In genomic region chr5:139439013-139439903, GRCh38 we compare ENCODE assay signal across 1 cellular context.
A peak's percentile ranks its signal among the peaks of the same experiment; 100 is the strongest.
TF ChIP-seq lines count a peak whose summit lies in the region.

Gene DNAJC18 (minus strand): TSS chr5:139439525. CDS start chr5:139439445, 80 bp downstream.

TF ChIP-seq in K562, 482 proteins besides CTCF, POLR2A, EP300 and RAD21 (continued from another document and continues in another):
- TF ChIP-seq BCLAF1 (IDR thresholded peaks at IDR 0.05; ENCODE audit: borderline replicate concordance in 1 of 2, control insufficient read depth in 1 of 2, low read depth in 2 of 2, low read length in 1 of 2) = no peak
- TF ChIP-seq CBFA2T3 (IDR thresholded peaks at IDR 0.05) = peak; percentile 55
- no peak for TF ChIP-seq ZKSCAN3 (CRISPR knock-in tag; IDR thresholded peaks at IDR 0.05)
- TF ChIP-seq HMGN3 (IDR thresholded peaks at IDR 0.05; ENCODE audit: borderline replicate concordance, extremely low read depth, insufficient read length, low read depth, low read length) = peak; percentile 66
- TF ChIP-seq MTA1 (IDR thresholded peaks at IDR 0.05; ENCODE audit: borderline replicate concordance) = peak; percentile 24; the same call in 1 of the 2 replicates
- no peak for TF ChIP-seq CCNT2 (IDR thresholded peaks at IDR 0.05; ENCODE audit: borderline replicate concordance, extremely low read depth, insufficient read length, low read depth, low read length)
- peak in 1 of 2 experiments; percentile 70; a peak in 3 of 4 replicates for TF ChIP-seq MNT (conservative IDR thresholded peaks at IDR 0.05)
- no peak for TF ChIP-seq ZSCAN29 (IDR thresholded peaks at IDR 0.05)
- peak; percentile 45; the same call in 1 of the 2 replicates for TF ChIP-seq NBN (IDR thresholded peaks at IDR 0.05; ENCODE audit: low read depth)
- no peak for TF ChIP-seq SLC30A9 (CRISPR knock-in tag; IDR thresholded peaks at IDR 0.05)
- TF ChIP-seq NCOA4 (IDR thresholded peaks at IDR 0.05; ENCODE audit: partially characterized antibody) = no peak
- peak; percentile 41; the same call in 1 of the 2 replicates for TF ChIP-seq POLR2AphosphoS5 (IDR thresholded peaks at IDR 0.05; ENCODE audit: control insufficient read depth, insufficient read depth, low read depth, low read length)
- no peak for TF ChIP-seq ATF2 (CRISPR knock-in tag; IDR thresholded peaks at IDR 0.05)
- no peak for TF ChIP-seq MIER1 (IDR thresholded peaks at IDR 0.05; ENCODE audit: low read depth)
- TF ChIP-seq NKRF (IDR thresholded peaks at IDR 0.05; ENCODE audit: borderline replicate concordance) = no peak
- TF ChIP-seq LCOR (CRISPR knock-in tag; IDR thresholded peaks at IDR 0.05) = 0 out of 2 replicates have a peak, but pooled peaks have one; percentile 35
- TF ChIP-seq ZNF655 (CRISPR knock-in tag; IDR thresholded peaks at IDR 0.05) = no peak
- peak; percentile 35; the same call in 1 of the 2 replicates for TF ChIP-seq SIN3B (IDR thresholded peaks at IDR 0.05; ENCODE audit: low read depth)
- no peak for TF ChIP-seq POLR2AphosphoS2 (IDR thresholded peaks at IDR 0.05; ENCODE audit: low read length)
- TF ChIP-seq TAF9B (IDR thresholded peaks at IDR 0.05; ENCODE audit: partially characterized antibody) = no peak
- no peak for TF ChIP-seq ZNF77 (CRISPR knock-in tag; IDR thresholded peaks at IDR 0.05)
- TF ChIP-seq TCF15 (CRISPR knock-in tag; IDR thresholded peaks at IDR 0.05) = no peak
- no peak for TF ChIP-seq STAG1 (CRISPR knock-in tag; IDR thresholded peaks at IDR 0.05; ENCODE audit: borderline replicate concordance)
- TF ChIP-seq ZNF175 (CRISPR knock-in tag; IDR thresholded peaks at IDR 0.05; ENCODE audit: low read depth) = no peak
- no peak for TF ChIP-seq MYNN (IDR thresholded peaks at IDR 0.05)
- TF ChIP-seq MYNN (CRISPR knock-in tag; IDR thresholded peaks at IDR 0.05) = no peak
- TF ChIP-seq MAFF (IDR thresholded peaks at IDR 0.05; ENCODE audit: low read length) = no peak
- no peak for TF ChIP-seq ZNF395 (CRISPR knock-in tag; IDR thresholded peaks at IDR 0.05)
- no peak for TF ChIP-seq ZNF551 (CRISPR knock-in tag; IDR thresholded peaks at IDR 0.05)
- no peak for TF ChIP-seq SMARCE1 (IDR thresholded peaks at IDR 0.05)
- no peak for TF ChIP-seq TBL1XR1 (IDR thresholded peaks at IDR 0.05; ENCODE audit: low read length in 2 of 2)
- peak; percentile 96 for TF ChIP-seq ZNF143 (CRISPR knock-in tag; IDR thresholded peaks at IDR 0.05)
- no peak for TF ChIP-seq ZNF311 (CRISPR knock-in tag; IDR thresholded peaks at IDR 0.05)
- no peak for TF ChIP-seq NONO (IDR thresholded peaks at IDR 0.05; ENCODE audit: low read depth in 2 of 2, low read length in 1 of 2)
- no peak for TF ChIP-seq PRPF4 (IDR thresholded peaks at IDR 0.05; ENCODE audit: insufficient read depth, low read depth, low read length, poor library complexity, severe bottlenecking)
- TF ChIP-seq FOXP1 (CRISPR knock-in tag; IDR thresholded peaks at IDR 0.05) = peak; percentile 22; the same call in 1 of the 2 replicates
- no peak for TF ChIP-seq BDP1 (IDR thresholded peaks at IDR 0.05; ENCODE audit: insufficient read depth, insufficient read length)
- TF ChIP-seq TCF3 (CRISPR knock-in tag; IDR thresholded peaks at IDR 0.05) = peak; percentile 45
- no peak for TF ChIP-seq ETV6 (IDR thresholded peaks at IDR 0.05; ENCODE audit: borderline replicate concordance in 1 of 2, low read depth in 2 of 2, low read length in 1 of 2)
- TF ChIP-seq ETV6 (CRISPR knock-in tag; IDR thresholded peaks at IDR 0.05; ENCODE audit: borderline replicate concordance) = no peak
- TF ChIP-seq RFX5 (IDR thresholded peaks at IDR 0.05; ENCODE audit: low read depth, low read length) = no peak
- TF ChIP-seq PATZ1 (CRISPR knock-in tag; IDR thresholded peaks at IDR 0.05; ENCODE audit: borderline replicate concordance) = no peak
- no peak for TF ChIP-seq HBP1 (CRISPR knock-in tag; IDR thresholded peaks at IDR 0.05)
- TF ChIP-seq RBM14 (IDR thresholded peaks at IDR 0.05; ENCODE audit: borderline replicate concordance, insufficient read depth, low read depth, low read length) = no peak
- TF ChIP-seq ARID4B (CRISPR knock-in tag; IDR thresholded peaks at IDR 0.05) = peak; percentile 81
